In genomic region chr10:24826022-24826421, GRCh38 we compare ENCODE assay signal across 10 cellular contexts.
DNase-seq lines count a peak whose midpoint lies in the region; ATAC-seq, FAIRE-seq and TF ChIP-seq lines count a peak whose summit lies in the region.
"Had no signal": no experiment of that assay in that cellular context is flagged by ENCODE, and none has a peak within 500 bp of the region (broad histone marks: within the 10 kb centered on the region; RNA-seq: fewer than 3 reads in every experiment).

No MANE protein-coding gene starts in this region.

- FAIRE-seq in HepG2 (lab: Jason Lieb, UNC): no peak

- no peak for TF ChIP-seq RAD21 in HepG2 (CRISPR knock-in tag; IDR thresholded peaks at IDR 0.05)

- no peaks in the 10 kb centered on the region for H3K4me1 ChIP-seq in HepG2 (ENCODE audit: insufficient read depth, low read length)
- H3K4me1 ChIP-seq in tibial nerve: peaks cover 0 to 3% (median 0%) of the 10 kb centered on the region in 4 donors

- no peaks in the 10 kb centered on the region for H3K36me3 ChIP-seq in brain microvascular endothelial cell (replicated peaks)
- H3K36me3 ChIP-seq in HepG2 (replicated peaks in 1 of 2; ENCODE audit: control insufficient read depth in 1 of 2, insufficient read depth in 2 of 2, low read length in 2 of 2): no peaks in the 10 kb centered on the region
- no peaks in the 10 kb centered on the region for H3K36me3 ChIP-seq in tibial nerve

- no peaks in the 10 kb centered on the region for H3K36me3 Mint-ChIP-seq in naive thymus-derived CD8-positive, alpha-beta T cell

- peak overlapping the region; percentile 26 for H3K27ac ChIP-seq in brain microvascular endothelial cell
- H3K27ac ChIP-seq in HepG2 (ENCODE audit: extremely low read length, insufficient read depth, low read length): no peak overlapping the region
- H3K27ac ChIP-seq in tibial nerve: no peak overlapping the region
- H3K27ac ChIP-seq: 22Rv1 had no signal

- intact Hi-C loops in HepG2 (cut with micrococcal nuclease; ENCODE audit: unreplicated experiment): no loop called here

- no peak overlapping the region for H2AFZ ChIP-seq in HepG2 (ENCODE audit: low read length)

- H3K4me3 Mint-ChIP-seq in naive thymus-derived CD8-positive, alpha-beta T cell: peak overlapping the region in 6 of 10 donors; percentile 1 to 71 (median 28)

- under 1% methylated on average over 4 of the region's 4 CpGs for WGBS in HepG2 (ENCODE audit: low lambda C conversion rate)
- WGBS in tibial nerve, 2 donors: 14 to 21% methylated on average over 4 of the region's 4 CpGs

- CTCF ChIA-PET in HepG2 (lab: Yijun Ruan, JAX; ENCODE audit: low intra/inter-chr PET ratio, low total read pairs): no interaction called here

- peaks cover 0 to 3% (median 0%) of the 10 kb centered on the region in 9 donors for H3K9me3 Mint-ChIP-seq in naive thymus-derived CD8-positive, alpha-beta T cell

- no peak overlapping the region for H3K9ac ChIP-seq in HepG2 (ENCODE audit: insufficient read depth, low read depth, low read length)

- no peaks in the 10 kb centered on the region for H3K27me3 Mint-ChIP-seq in naive thymus-derived CD8-positive, alpha-beta T cell

- H3K4me1 Mint-ChIP-seq in naive thymus-derived CD8-positive, alpha-beta T cell: peaks cover 8 to 36% (median 32%) of the 10 kb centered on the region in 4 donors

- peak; percentile 2 for DNase-seq in NCI-H1694 (lab: John Stamatoyannopoulos, UW)
- no peak for DNase-seq in NCI-H1694 treated with DMSO at 0.1 percent for 48 hours (lab: John Stamatoyannopoulos, UW)
- peak; percentile 36 for DNase-seq in M059J (ENCODE audit: low read depth)
- peak; percentile 53 for DNase-seq in brain microvascular endothelial cell
- peak in 1 of 10 donors; percentile 3 for DNase-seq in naive thymus-derived CD8-positive, alpha-beta T cell
- no peak for DNase-seq in HepG2 (ENCODE audit: low spot score)
- DNase-seq in tibial nerve (ENCODE audit: low spot score in 2 of 2): no peak
- DNase-seq in NCI-H1436 (lab: John Stamatoyannopoulos, UW): no peak
- DNase-seq: amygdala had no signal

- H3K9me3 ChIP-seq in HepG2 (ENCODE audit: low read length) (no peaks in the 10 kb centered on the region), tibial nerve (no peaks in the 10 kb centered on the region)

- TF ChIP-seq POLR2A in HepG2 (IDR thresholded peaks at IDR 0.05; ENCODE audit: insufficient read depth in 1 of 2, low read depth in 2 of 2, low read length in 2 of 2) (no peak), tibial nerve (IDR thresholded peaks at IDR 0.05) (no peak)

- no peaks in the 10 kb centered on the region for H3K79me2 ChIP-seq in HepG2 (ENCODE audit: insufficient read depth, low read length)

- no peak for TF ChIP-seq CTCF in brain microvascular endothelial cell (IDR thresholded peaks at IDR 0.05; ENCODE audit: low read depth, low read length, missing control alignments)
- no peak for TF ChIP-seq CTCF in HepG2 (CRISPR knock-in tag; IDR thresholded peaks at IDR 0.05)
- no peak for TF ChIP-seq CTCF in tibial nerve (IDR thresholded peaks at IDR 0.05)

- ATAC-seq in naive thymus-derived CD8-positive, alpha-beta T cell: peak in 1 of 2 donors; percentile 44
- no peak for ATAC-seq in HepG2

- H3K4me3 ChIP-seq in brain microvascular endothelial cell (ENCODE audit: low read depth, low read length) (peak overlapping the region; percentile 1), HepG2 (replicated peaks in 1 of 3; ENCODE audit: insufficient read depth in 1 of 3, low read depth in 2 of 3, low read length in 3 of 3) (no peak overlapping the region), tibial nerve (no peak overlapping the region)

- POLR2A ChIA-PET in naive thymus-derived CD8-positive, alpha-beta T cell (lab: Charles Lee): no interaction called here
- POLR2A ChIA-PET in HepG2 (lab: Yijun Ruan, JAX): no interaction called here

- TF ChIP-seq EP300 in HepG2 (IDR thresholded peaks at IDR 0.05; ENCODE audit: low read depth in 2 of 2, low read length in 2 of 2) (no peak), HepG2 (CRISPR knock-in tag; IDR thresholded peaks at IDR 0.05; ENCODE audit: borderline replicate concordance) (no peak), tibial nerve (IDR thresholded peaks at IDR 0.05) (no peak)

- BruUV-seq in HepG2 (replicated peaks; lab: Mats Ljungman, UMichigan): no TSS peak

- H4K20me1 ChIP-seq in HepG2 (ENCODE audit: insufficient read depth, low read length): no peaks in the 10 kb centered on the region

- H3K27me3 ChIP-seq in brain microvascular endothelial cell (replicated peaks): no peaks in the 10 kb centered on the region
- no peaks in the 10 kb centered on the region for H3K27me3 ChIP-seq in HepG2 (ENCODE audit: control insufficient read depth in 1 of 2, insufficient read depth in 2 of 2, low read length in 2 of 2)
- no peaks in the 10 kb centered on the region for H3K27me3 ChIP-seq in tibial nerve

- in situ Hi-C loops in brain microvascular endothelial cell (cut with HindIII; ENCODE audit: low pct_ligation_motif_present, low sequenced_read_pairs): no loop called here
- in situ Hi-C loops in HepG2 (cut with HindIII; ENCODE audit: extremely low pct_ligation_motif_present, low pct_unique_long_range_greater_than_20kb): no loop called here

- H3K27ac Mint-ChIP-seq in naive thymus-derived CD8-positive, alpha-beta T cell: peak overlapping the region in 3 of 10 donors; percentile 7 to 88 (median 47)

- no peak overlapping the region for H3K4me2 ChIP-seq in HepG2 (ENCODE audit: low read depth, low read length)

TF ChIP-seq in HepG2, 621 proteins besides CTCF, POLR2A, EP300 and RAD21:
- TF ChIP-seq SP2 (CRISPR knock-in tag; IDR thresholded peaks at IDR 0.05): no peak
- TF ChIP-seq ZNF30 (CRISPR knock-in tag; IDR thresholded peaks at IDR 0.05): no peak
- no peak for TF ChIP-seq TBX2 (CRISPR knock-in tag; IDR thresholded peaks at IDR 0.05; ENCODE audit: borderline replicate concordance)
- TF ChIP-seq PCBP2 (optimal IDR thresholded peaks at IDR 0.05; ENCODE audit: low read depth, low read length, poor library complexity, severe bottlenecking): no peak
- TF ChIP-seq CBX1 (IDR thresholded peaks at IDR 0.05; ENCODE audit: low read depth): no peak

Comparison
In these comparisons a context has a peak if more than half of its experiments do, and no peak if none do; other contexts are left out.
1. DNase-seq: peak in NCI-H1694 (single experiment), M059J (single experiment) and brain microvascular endothelial cell (single experiment); none in NCI-H1694 treated with DMSO at 0.1 percent for 48 hours (single experiment), HepG2 (single experiment), tibial nerve (0 of 2) and NCI-H1436 (single experiment).